In the genomic region with DNA sequence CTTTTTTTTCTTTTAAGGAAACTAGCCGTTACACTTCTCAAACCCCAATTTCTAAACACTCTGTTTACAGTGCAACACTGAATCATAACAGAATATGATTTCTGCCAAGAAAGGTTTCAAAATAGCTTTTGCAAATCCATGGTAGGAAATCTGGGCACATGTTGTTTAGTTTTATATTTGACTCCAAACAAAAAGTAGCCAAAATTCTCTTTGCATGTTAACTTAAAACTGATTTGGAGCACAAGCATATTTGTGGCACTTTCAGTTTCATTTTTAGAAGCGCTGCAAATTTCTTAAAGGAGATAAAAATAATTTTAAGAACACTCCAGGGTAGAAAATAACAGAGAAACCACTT, we compare ENCODE assay signal across 8 cellular contexts.
DNase-seq lines count a peak whose midpoint lies in the region; ATAC-seq, FAIRE-seq and TF ChIP-seq lines count a peak whose summit lies in the region.

No MANE protein-coding gene starts in this region.

- FAIRE-seq in D721Med (lab: Jason Lieb, UNC), result no peak

- peaks cover 26 to 42% (median 36%) of the 10 kb centered on the region in 11 experiments for H3K9me3 ChIP-seq in BLaER1 treated with 17β-estradiol and CSF1 and Interleukin-3, amounts not matched to agents 10 nM and 100 nM (replicated peaks in 1 of 11)
- H3K9me3 ChIP-seq in thoracic aorta, result no peaks in the 10 kb centered on the region

- H3K9me3 Mint-ChIP-seq in activated T-helper 1 cell treated with anti-CD3 and anti-CD28 coated beads, Interleukin-12 subunit alpha, Interleukin-12 subunit beta, Interleukin-2, Interleukin-4 antibody, amounts not matched to agents 30 ng/mL and 10 ng/mL and 1 ng/mL, durations not matched to agents 14 hours and 24 hours and 36 hours, result no peaks in the 10 kb centered on the region
- no peaks in the 10 kb centered on the region for H3K9me3 Mint-ChIP-seq in immature natural killer cell

- H3K9ac ChIP-seq in BLaER1 treated with 17β-estradiol and CSF1 and Interleukin-3, amounts not matched to agents 10 nM and 100 nM, result peak overlapping the region; percentile 67 to 80 (median 73)

- TF ChIP-seq CTCF in HFF-Myc (IDR thresholded peaks at IDR 0.05; ENCODE audit: low read depth, low read length, missing control alignments) (no peak), thoracic aorta (IDR thresholded peaks at IDR 0.05) (no peak), D721Med (IDR thresholded peaks at IDR 0.05; ENCODE audit: insufficient read depth, missing control alignments) (no peak)

- no peak for ATAC-seq in thoracic aorta (ENCODE audit: insufficient number of reproducible peaks, low FRiP score, low read depth)
- no peak for ATAC-seq in HG03139 (IDR thresholded peaks at IDR 0.05; ENCODE audit: unreplicated experiment)

- no peaks in the 10 kb centered on the region for H3K27me3 ChIP-seq in BLaER1 treated with 17β-estradiol and CSF1 and Interleukin-3, amounts not matched to agents 10 nM and 100 nM
- no peaks in the 10 kb centered on the region for H3K27me3 ChIP-seq in thoracic aorta (replicated peaks; ENCODE audit: insufficient read depth)

- H3K36me3 ChIP-seq in BLaER1 treated with 17β-estradiol and CSF1 and Interleukin-3, amounts not matched to agents 10 nM and 100 nM, result peaks cover 3 to 24% (median 11%) of the 10 kb centered on the region in 11 experiments; a peak in 17 of 22 replicates
- H3K36me3 ChIP-seq in thoracic aorta, result no peaks in the 10 kb centered on the region

- no peaks in the 10 kb centered on the region for H4K20me1 ChIP-seq in BLaER1 treated with 17β-estradiol and CSF1 and Interleukin-3, amounts not matched to agents 10 nM and 100 nM

- peak overlapping the region; percentile 68 to 92 (median 82) for H3K4me2 ChIP-seq in BLaER1 treated with 17β-estradiol and CSF1 and Interleukin-3, amounts not matched to agents 10 nM and 100 nM

- H3K27me3 Mint-ChIP-seq in activated T-helper 1 cell treated with anti-CD3 and anti-CD28 coated beads, Interleukin-12 subunit alpha, Interleukin-12 subunit beta, Interleukin-2, Interleukin-4 antibody, amounts not matched to agents 30 ng/mL and 10 ng/mL and 1 ng/mL, durations not matched to agents 14 hours and 24 hours and 36 hours (ENCODE audit: insufficient read depth), result no peaks in the 10 kb centered on the region
- peaks cover 0 to 7% (median 4%) of the 10 kb centered on the region in 3 donors for H3K27me3 Mint-ChIP-seq in immature natural killer cell (ENCODE audit: low read depth in 3 of 3)

- H3K36me3 Mint-ChIP-seq in activated T-helper 1 cell treated with anti-CD3 and anti-CD28 coated beads, Interleukin-12 subunit alpha, Interleukin-12 subunit beta, Interleukin-2, Interleukin-4 antibody, amounts not matched to agents 30 ng/mL and 10 ng/mL and 1 ng/mL, durations not matched to agents 14 hours and 24 hours and 36 hours (ENCODE audit: low read depth), result peaks cover 41% of the 10 kb centered on the region
- H3K36me3 Mint-ChIP-seq in immature natural killer cell, result no peaks in the 10 kb centered on the region

- DNase-seq in HFF-Myc (ENCODE audit: extremely low read depth, low read depth) (no peak), immature natural killer cell (no peak), thoracic aorta (ENCODE audit: low spot score) (no peak), mesenteric fat pad (ENCODE audit: low spot score) (no peak), D721Med (ENCODE audit: insufficient read length, low spot score) (no peak)
- no peak for DNase-seq in activated T-helper 1 cell treated with anti-CD3 and anti-CD28 coated beads, Interleukin-12 subunit alpha, Interleukin-12 subunit beta, Interleukin-2, Interleukin-4 antibody, amounts not matched to agents 30 ng/mL and 10 ng/mL and 1 ng/mL, durations not matched to agents 14 hours and 24 hours and 36 hours (ENCODE audit: low spot score)

- H3K4me1 Mint-ChIP-seq in activated T-helper 1 cell treated with anti-CD3 and anti-CD28 coated beads, Interleukin-12 subunit alpha, Interleukin-12 subunit beta, Interleukin-2, Interleukin-4 antibody, amounts not matched to agents 30 ng/mL and 10 ng/mL and 1 ng/mL, durations not matched to agents 14 hours and 24 hours and 36 hours (ENCODE audit: low read depth), result peaks cover 41% of the 10 kb centered on the region
- H3K4me1 Mint-ChIP-seq in immature natural killer cell, result peaks cover 38 to 51% of the 10 kb centered on the region in 2 donors

- peak overlapping the region; percentile 97 for H3K27ac Mint-ChIP-seq in activated T-helper 1 cell treated with anti-CD3 and anti-CD28 coated beads, Interleukin-12 subunit alpha, Interleukin-12 subunit beta, Interleukin-2, Interleukin-4 antibody, amounts not matched to agents 30 ng/mL and 10 ng/mL and 1 ng/mL, durations not matched to agents 14 hours and 24 hours and 36 hours
- H3K27ac Mint-ChIP-seq in immature natural killer cell, result peak overlapping the region; percentile 94 to 98 (median 96)

- peaks cover 16 to 28% (median 20%) of the 10 kb centered on the region in 10 experiments for H3K4me1 ChIP-seq in BLaER1 treated with 17β-estradiol and CSF1 and Interleukin-3, amounts not matched to agents 10 nM and 100 nM
- peaks cover 23 to 44% of the 10 kb centered on the region in 2 donors for H3K4me1 ChIP-seq in thoracic aorta (ENCODE audit: control insufficient read depth in 1 of 2, low read depth in 2 of 2)

- H3K4me3 Mint-ChIP-seq in activated T-helper 1 cell treated with anti-CD3 and anti-CD28 coated beads, Interleukin-12 subunit alpha, Interleukin-12 subunit beta, Interleukin-2, Interleukin-4 antibody, amounts not matched to agents 30 ng/mL and 10 ng/mL and 1 ng/mL, durations not matched to agents 14 hours and 24 hours and 36 hours, result peak overlapping the region; percentile 90
- H3K4me3 Mint-ChIP-seq in immature natural killer cell, result peak overlapping the region; percentile 86 to 98 (median 90)

- intact Hi-C loops in activated T-helper 1 cell treated with anti-CD3 and anti-CD28 coated beads, Interleukin-12 subunit alpha, Interleukin-12 subunit beta, Interleukin-2, Interleukin-4 antibody, amounts not matched to agents 30 ng/mL and 10 ng/mL and 1 ng/mL, durations not matched to agents 14 hours and 24 hours and 36 hours (cut with micrococcal nuclease), result loop anchor here (1.0 to 5.0 kb wide), 14 partner anchors 9 to 882 kb away; a partner anchor contains a TSS

- peak overlapping the region; percentile 59 to 87 (median 84); a peak in 21 of 22 replicates for H3K27ac ChIP-seq in BLaER1 treated with 17β-estradiol and CSF1 and Interleukin-3, amounts not matched to agents 10 nM and 100 nM
- peak overlapping the region; percentile 87 to 92 for H3K27ac ChIP-seq in thoracic aorta

- H3K4me3 ChIP-seq in BLaER1 treated with 17β-estradiol and CSF1 and Interleukin-3, amounts not matched to agents 10 nM and 100 nM, result peak overlapping the region; percentile 52 to 67 (median 60)
- H3K4me3 ChIP-seq in HFF-Myc (replicated peaks; ENCODE audit: low read depth, low read length), result peak overlapping the region; percentile 27
- H3K4me3 ChIP-seq in thoracic aorta, result peak overlapping the region; percentile 77

Comparison
In these comparisons a context has a peak if more than half of its experiments do, and no peak if none do; other contexts are left out.
1. H3K4me3 ChIP-seq: peak in every context shown above with its lines; median percentile 77 in thoracic aorta; 60 in BLaER1 treated with 17β-estradiol and CSF1 and Interleukin-3, amounts not matched to agents 10 nM and 100 nM; 27 in HFF-Myc.